17 cellular contexts compared by ENCODE assay signal in genomic region chr1:41447995-41448770, GRCh38. TPM values are rescaled to one million over a fixed set of nuclear protein-coding genes. Genes with fewer than 3 reads are reported as not detected.
DNase-seq lines count a peak whose midpoint lies in the region; ATAC-seq and TF ChIP-seq lines count a peak whose summit lies in the region.
"Had no signal": no experiment of that assay in that cellular context is flagged by ENCODE, and none has a peak within 500 bp of the region (broad histone marks: within the 10 kb centered on the region; RNA-seq: fewer than 3 reads in every experiment).

No MANE protein-coding gene starts in this region.

- peak overlapping the region; percentile 72 for H3K14ac ChIP-seq in trophoblast cell (ENCODE audit: low read length)

- H3K36me3 ChIP-seq in trophoblast cell (ENCODE audit: control insufficient read depth in 1 of 2, insufficient read depth in 2 of 2, low read length in 2 of 2), result peaks cover 0 to 3% of the 10 kb centered on the region in 2 experiments
- H3K36me3 ChIP-seq: vagina had no signal

- peaks cover 3% of the 10 kb centered on the region for H3K9me3 ChIP-seq in trophoblast cell (ENCODE audit: insufficient read depth, low read depth, low read length)
- H3K9me3 ChIP-seq: vagina had no signal

- H3K4me2 ChIP-seq in trophoblast cell (ENCODE audit: low read length), result peak overlapping the region; percentile 26
- H3K4me2 ChIP-seq: GM23338 had no signal

- H3K23ac ChIP-seq in trophoblast cell (ENCODE audit: low read length), result no peak overlapping the region

- no peaks in the 10 kb centered on the region for H3K36me3 Mint-ChIP-seq in chondrocyte (ENCODE audit: low read depth)

- peak overlapping the region; percentile 56 for H4K8ac ChIP-seq in trophoblast cell (ENCODE audit: low read depth, low read length)

- ATAC-seq in HG02678 (IDR thresholded peaks at IDR 0.05; ENCODE audit: unreplicated experiment), result no peak
- ATAC-seq: effector memory CD8-positive, alpha-beta T cell; GM23338; stimulated activated naive CD8-positive, alpha-beta T cell treated with anti-CD3 and anti-CD28 coated beads, Interleukin-15, Interleukin-2, amounts not matched to agents 100 U/mL and 50 U/mL, for 24 hours had no signal

- peak overlapping the region; percentile 97 for H4K91ac ChIP-seq in trophoblast cell (ENCODE audit: low read depth, low read length)

- peak overlapping the region; percentile 82 for H3K27ac ChIP-seq in trophoblast cell (ENCODE audit: low read depth, low read length)
- H3K27ac ChIP-seq: vagina had no signal

- H2BK12ac ChIP-seq in trophoblast cell (ENCODE audit: low read length), result peak overlapping the region; percentile 91

- H3K4ac ChIP-seq in trophoblast cell (ENCODE audit: low read depth, low read length), result peak overlapping the region; percentile 54

- no peak overlapping the region for H3K9ac ChIP-seq in trophoblast cell (ENCODE audit: low read length)

- peaks cover 47 to 48% of the 10 kb centered on the region in 2 experiments for H3K4me1 ChIP-seq in trophoblast cell (ENCODE audit: control insufficient read depth in 1 of 2, insufficient read depth in 2 of 2, low read length in 2 of 2)

- peak overlapping the region; percentile 2 for H2AFZ ChIP-seq in trophoblast cell (ENCODE audit: insufficient read depth, low read length, poor library complexity)
- H2AFZ ChIP-seq: GM23338 had no signal

- H3K4me1 Mint-ChIP-seq in chondrocyte (ENCODE audit: low read depth), result peaks cover 27% of the 10 kb centered on the region
- H3K4me1 Mint-ChIP-seq: activated B cell treated with CpG ODN at 0.5 μM for 24 hours, GM23338 had no signal

- no peak overlapping the region for H3K4me3 Mint-ChIP-seq in chondrocyte (ENCODE audit: unreplicated experiment)
- H3K4me3 Mint-ChIP-seq: activated B cell treated with CpG ODN at 0.5 μM for 24 hours; effector memory CD8-positive, alpha-beta T cell; GM23338 had no signal

- no peak overlapping the region for H3K4me3 ChIP-seq in trophoblast cell (ENCODE audit: low read depth, low read length)
- H3K4me3 ChIP-seq: GM23338, vagina had no signal

- peaks cover 8% of the 10 kb centered on the region for H3K79me2 ChIP-seq in trophoblast cell (ENCODE audit: control insufficient read depth, insufficient read depth, low read length, poor library complexity)

- H3K27me3 Mint-ChIP-seq in chondrocyte (ENCODE audit: low read depth), result no peaks in the 10 kb centered on the region
- H3K27me3 Mint-ChIP-seq: activated B cell treated with CpG ODN at 0.5 μM for 24 hours had no signal

- H4K12ac ChIP-seq in trophoblast cell (ENCODE audit: low read depth, low read length), result no peak overlapping the region

- H3K9me3 Mint-ChIP-seq in chondrocyte (ENCODE audit: low read depth), result peaks cover 2% of the 10 kb centered on the region
- H3K9me3 Mint-ChIP-seq: effector memory CD8-positive, alpha-beta T cell had no signal

- peak overlapping the region; percentile 82 for H2BK5ac ChIP-seq in trophoblast cell (ENCODE audit: low read depth, low read length, poor library complexity)

- peak overlapping the region; percentile 79 for H3K27ac Mint-ChIP-seq in chondrocyte (ENCODE audit: unreplicated experiment)
- H3K27ac Mint-ChIP-seq: activated B cell treated with CpG ODN at 0.5 μM for 24 hours; effector memory CD8-positive, alpha-beta T cell; GM23338 had no signal

- peak overlapping the region; percentile 67 for H3K18ac ChIP-seq in trophoblast cell (ENCODE audit: low read length)

- peak overlapping the region; percentile 86 for H2BK120ac ChIP-seq in trophoblast cell (ENCODE audit: insufficient read depth, low read length, poor library complexity)

- DNase-seq in NCI-H1417 (lab: John Stamatoyannopoulos, UW) (peak in 2 of 3 experiments; percentile 28 to 49), NCI-H1417 treated with DMSO at 0.1 percent for 48 hours (lab: John Stamatoyannopoulos, UW) (no peak), NCI-H510A (lab: John Stamatoyannopoulos, UW) (peak; percentile 48), chondrocyte (ENCODE audit: low spot score) (no peak), trophoblast cell (peak; percentile 83 to 86), SHP77 (lab: John Stamatoyannopoulos, UW) (no peak), NCI-H446 (lab: John Stamatoyannopoulos, UW) (no peak)
- DNase-seq: activated B cell treated with CpG ODN at 0.5 μM for 24 hours; activated naive CD4-positive, alpha-beta T cell; effector memory CD8-positive, alpha-beta T cell; small intestine; stimulated activated naive CD8-positive, alpha-beta T cell treated with anti-CD3 and anti-CD28 coated beads, Interleukin-15, Interleukin-2, amounts not matched to agents 100 U/mL and 50 U/mL, for 24 hours had no signal

- H3K27me3 ChIP-seq in trophoblast cell (ENCODE audit: insufficient read depth, low read length), result no peaks in the 10 kb centered on the region
- H3K27me3 ChIP-seq: vagina had no signal

- H2AK5ac ChIP-seq in trophoblast cell (ENCODE audit: low read length), result peak overlapping the region; percentile 33

- WGBS in trophoblast cell (ENCODE audit: extremely low coverage, insufficient coverage, insufficient read length), result no CpG with 5 or more reads among the region's 8 CpGs

- H3K79me1 ChIP-seq in trophoblast cell (ENCODE audit: low read length), result peaks cover 55% of the 10 kb centered on the region

- TF ChIP-seq CTCF in chondrocyte (IDR thresholded peaks at IDR 0.05), result no peak

RNA-seq across cellular contexts. Expression of gene EDN2, which starts 36.3 kb away (rescaled TPM):
- total RNA-seq in chondrocyte, result 0.38 to 4.2 TPM (median 0.80 TPM) in 3 replicates
- polyA plus RNA-seq in trophoblast cell (2013), result 0.14 and 0.19 TPM in 2 replicates
- total RNA-seq: activated B cell treated with CpG ODN at 0.5 μM for 24 hours, frontal cortex, GM23338, omental fat pad had no signal
- polyA plus RNA-seq: GM23338 had no signal

Comparison
In these comparisons a context has a peak if more than half of its experiments do, and no peak if none do; other contexts are left out.
1. DNase-seq: peak in NCI-H1417 (2 of 3), NCI-H510A (single experiment) and trophoblast cell (2 of 2); none in NCI-H1417 treated with DMSO at 0.1 percent for 48 hours (single experiment), chondrocyte (single experiment), SHP77 (0 of 2) and NCI-H446 (0 of 2).